17 cellular contexts compared by ENCODE assay signal in genomic region chr11:73852049-73852448, GRCh38. TPM values are rescaled to one million over a fixed set of nuclear protein-coding genes. Genes with fewer than 3 reads are reported as not detected.
DNase-seq lines count a peak whose midpoint lies in the region; ATAC-seq, FAIRE-seq and TF ChIP-seq lines count a peak whose summit lies in the region.
"Had no signal": no experiment of that assay in that cellular context is flagged by ENCODE, and none has a peak within 500 bp of the region (broad histone marks: within the 10 kb centered on the region; RNA-seq: fewer than 3 reads in every experiment).

No MANE protein-coding gene starts in this region.

- H3K4me1 ChIP-seq in right cardiac atrium (ENCODE audit: control insufficient read depth, insufficient read depth, low read length) = no peaks in the 10 kb centered on the region

- H3K4me2 ChIP-seq in neural cell (ENCODE audit: low read length) = no peak overlapping the region

- intact Hi-C loops in Right ventricle myocardium superior (cut with DNase I) = no loop called here
- intact Hi-C loops in right cardiac atrium (cut with DNase I) = no loop called here

- H3K9me2 ChIP-seq in neural cell (ENCODE audit: insufficient read depth, low read length) = no peaks in the 10 kb centered on the region

- no peaks in the 10 kb centered on the region for H3K36me3 ChIP-seq in neural cell (ENCODE audit: insufficient read depth, low read length)

- H3K9me3 ChIP-seq in right cardiac atrium (ENCODE audit: control insufficient read depth, low read length) = no peaks in the 10 kb centered on the region
- H3K9me3 ChIP-seq in neural cell (ENCODE audit: low read length) = no peaks in the 10 kb centered on the region

- no peak for TF ChIP-seq POLR2A in GM12892 (IDR thresholded peaks at IDR 0.05; ENCODE audit: low read depth, low read length)

- H4K20me1 ChIP-seq in neural cell (ENCODE audit: insufficient read depth) = no peaks in the 10 kb centered on the region

- H2AFZ ChIP-seq in neural cell (ENCODE audit: low read depth, low read length) = no peak overlapping the region
- H2AFZ ChIP-seq: GM23248 had no signal

- no peaks in the 10 kb centered on the region for H3K27me3 ChIP-seq in right cardiac atrium (ENCODE audit: control insufficient read depth, insufficient read depth)
- no peaks in the 10 kb centered on the region for H3K27me3 ChIP-seq in neural cell (ENCODE audit: insufficient read depth, low read depth, low read length)

- H3K27ac ChIP-seq in right cardiac atrium (ENCODE audit: low read length) (no peak overlapping the region), neural cell (ENCODE audit: low read length) (peak overlapping the region; percentile 36)
- H3K27ac ChIP-seq: GM23248, HL-60 had no signal

- peak; percentile 59 for ATAC-seq in Right ventricle myocardium superior (ENCODE audit: poor library complexity)
- no peak for ATAC-seq in right cardiac atrium
- ATAC-seq in HG02852 (IDR thresholded peaks at IDR 0.05; ENCODE audit: unreplicated experiment) = no peak
- ATAC-seq: HCT116 had no signal

- no peak for TF ChIP-seq EP300 in neural cell (conservative IDR thresholded peaks at IDR 0.05; ENCODE audit: poor library complexity, severe bottlenecking)

- H3K4me3 ChIP-seq in right cardiac atrium (ENCODE audit: low read length) = no peak overlapping the region
- H3K4me3 ChIP-seq in neural cell (ENCODE audit: low read length) = no peak overlapping the region
- H3K4me3 ChIP-seq: GM23248 had no signal

- 79% methylated on average over 3 of the region's 3 CpGs for WGBS in right cardiac atrium

- H3F3A ChIP-seq in neural cell (ENCODE audit: insufficient read depth, low read length, poor library complexity, severe bottlenecking) = no peaks in the 10 kb centered on the region

- TF ChIP-seq CTCF in neural cell (IDR thresholded peaks at IDR 0.05; ENCODE audit: poor library complexity, severe bottlenecking) = no peak

- no peak for TF ChIP-seq RAD21 in neural cell (conservative IDR thresholded peaks at IDR 0.05)

- FAIRE-seq in GM12892 (lab: Jason Lieb, UNC) = peak; percentile 51
- FAIRE-seq: A204.1, H54 had no signal

- no peaks in the 10 kb centered on the region for H3K79me2 ChIP-seq in neural cell (replicated peaks; ENCODE audit: insufficient read depth, low read length)

- H3K9ac ChIP-seq in neural cell (ENCODE audit: low read length) = no peak overlapping the region
- H3K9ac ChIP-seq: GM23248 had no signal

- no peak for DNase-seq in Right ventricle myocardium superior
- no peak for DNase-seq in right cardiac atrium
- DNase-seq in GM12892 (ENCODE audit: insufficient read length) = no peak
- DNase-seq in NCI-H2227 treated with DMSO at 0.1 percent for 48 hours (lab: John Stamatoyannopoulos, UW) = peak; percentile 64
- DNase-seq in SHP77 (lab: John Stamatoyannopoulos, UW) = no peak
- DNase-seq in NCI-H226 = no peak
- DNase-seq: C1 segment of cervical spinal cord; Calu3; CD4-positive, alpha-beta T cell; DMS 273 treated with DMSO at 0.1 percent for 48 hours; GM23248 had no signal

TF ChIP-seq in neural cell, 6 proteins besides CTCF, POLR2A, EP300 and RAD21:
- TF ChIP-seq MXI1 (conservative IDR thresholded peaks at IDR 0.05; ENCODE audit: poor library complexity, severe bottlenecking) = no peak
TF ChIP-seq in neural cell: peak in this region for 0.

RNA-seq across cellular contexts. Expression of gene COA4, which starts 24.6 kb away (rescaled TPM):
- total RNA-seq in Right ventricle myocardium superior (46.5 TPM), right cardiac atrium (10 to 100 TPM; 63.9 to 71.8 (median 65.3) TPM)
- polyA plus RNA-seq in right cardiac atrium (97.9 TPM), neural cell (81.8 and 108 TPM in 2 replicates)
- 93.9 TPM for polyA plus RNA-seq in GM12892 (2012; ENCODE audit: missing spikeins)
- 41.7 and 49.9 TPM in 2 replicates for polyA minus RNA-seq in neural cell

RNA-seq across cellular contexts. Expression of gene PAAF1, which starts 24.8 kb away (rescaled TPM):
- total RNA-seq in Right ventricle myocardium superior (11.3 TPM), right cardiac atrium (10 to 100 TPM; 13.9 to 22.8 (median 18.7) TPM)
- polyA plus RNA-seq in right cardiac atrium (12.7 TPM), neural cell (80.3 and 86.9 TPM in 2 replicates)
- 30.3 TPM for polyA plus RNA-seq in GM12892 (2012; ENCODE audit: missing spikeins)
- 43.6 and 54.3 TPM in 2 replicates for polyA minus RNA-seq in neural cell
